Comparison of ENCODE assay signal across 11 cellular contexts in the genomic region with DNA sequence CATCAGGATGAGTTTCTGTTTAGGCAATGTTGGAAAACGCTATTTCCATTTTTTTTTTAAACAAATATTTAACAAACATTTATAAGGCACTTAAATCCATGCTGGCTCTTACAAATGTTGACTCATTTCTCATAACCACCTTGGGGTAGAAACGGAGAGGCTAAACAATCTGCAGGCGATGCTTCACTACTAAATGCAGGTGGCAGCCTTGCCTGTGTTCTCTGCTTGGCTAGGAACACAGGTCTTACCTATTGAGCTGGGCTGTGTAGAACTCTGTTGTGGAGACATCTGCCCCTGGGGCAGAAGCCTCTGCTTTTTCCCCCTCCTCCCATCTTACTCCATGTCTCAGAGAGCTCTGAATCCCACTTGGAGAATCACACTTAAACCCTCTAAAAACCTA. TPM values are rescaled to one million over a fixed set of nuclear protein-coding genes. Genes with fewer than 3 reads are reported as not detected.
DNase-seq lines count a peak whose midpoint lies in the region; ATAC-seq and TF ChIP-seq lines count a peak whose summit lies in the region.
"Had no signal": no experiment of that assay in that cellular context is flagged by ENCODE, and none has a peak within 500 bp of the region (broad histone marks: within the 10 kb centered on the region; RNA-seq: fewer than 3 reads in every experiment).

No MANE protein-coding gene starts in this region.

- H3K36me3 ChIP-seq in body of pancreas (replicated peaks in 1 of 2; ENCODE audit: insufficient read depth in 1 of 2, low read depth in 2 of 2): no peaks in the 10 kb centered on the region
- no peaks in the 10 kb centered on the region for H3K36me3 ChIP-seq in neural progenitor cell
- H3K36me3 ChIP-seq: BE2C had no signal

- peaks cover 7% of the 10 kb centered on the region for H3K4me1 Mint-ChIP-seq in neural progenitor cell
- no peaks in the 10 kb centered on the region for H3K4me1 Mint-ChIP-seq in activated naive CD4-positive, alpha-beta T cell treated with anti-CD3 and anti-CD28 coated beads, Interleukin-2, amount 10 ng/mL, durations not matched to agents 7 days and 5 days
- H3K4me1 Mint-ChIP-seq: immature natural killer cell had no signal

- WGBS in body of pancreas, 2 donors: 26 to 32% methylated on average over 3 of the region's 3 CpGs

- no peak overlapping the region for H3K4me3 Mint-ChIP-seq in neural progenitor cell
- H3K4me3 Mint-ChIP-seq in activated naive CD4-positive, alpha-beta T cell treated with anti-CD3 and anti-CD28 coated beads, Interleukin-2, amount 10 ng/mL, durations not matched to agents 7 days and 5 days: no peak overlapping the region
- H3K4me3 Mint-ChIP-seq: immature natural killer cell had no signal

- H3K27ac ChIP-seq in body of pancreas: peak overlapping the region in 3 of 4 donors; percentile 25 to 85 (median 59)
- H3K27ac ChIP-seq in neural progenitor cell: no peak overlapping the region

- H3K27me3 ChIP-seq in body of pancreas (no peaks in the 10 kb centered on the region), neural progenitor cell (peaks cover 65% of the 10 kb centered on the region)

- H3K4me3 ChIP-seq in body of pancreas: no peak overlapping the region
- H3K4me3 ChIP-seq in neural progenitor cell: no peak overlapping the region

- H3F3A ChIP-seq in neural progenitor cell (ENCODE audit: low read depth): no peaks in the 10 kb centered on the region

- H3K27ac Mint-ChIP-seq in neural progenitor cell: no peak overlapping the region
- H3K27ac Mint-ChIP-seq in activated naive CD4-positive, alpha-beta T cell treated with anti-CD3 and anti-CD28 coated beads, Interleukin-2, amount 10 ng/mL, durations not matched to agents 7 days and 5 days: no peak overlapping the region
- H3K27ac Mint-ChIP-seq: immature natural killer cell had no signal

- TF ChIP-seq POLR2A in body of pancreas (IDR thresholded peaks at IDR 0.05): no peak

- peaks cover 5% of the 10 kb centered on the region for H3K4me1 ChIP-seq in body of pancreas
- H3K4me1 ChIP-seq in neural progenitor cell: no peaks in the 10 kb centered on the region
- H3K4me1 ChIP-seq: BE2C had no signal

- DNase-seq in DMS53 treated with DMSO at 0.1 percent for 48 hours (lab: John Stamatoyannopoulos, UW; ENCODE audit: unreplicated experiment): peak; percentile 75
- DNase-seq in NCI-H2107 treated with DMSO at 0.1 percent for 48 hours (lab: John Stamatoyannopoulos, UW; ENCODE audit: unreplicated experiment): peak; percentile 19
- DNase-seq in body of pancreas: peak in 3 of 4 donors; percentile 39 to 42 (median 41)
- DNase-seq in left lobe of liver (ENCODE audit: low spot score): no peak
- DNase-seq in neural progenitor cell (ENCODE audit: low spot score): no peak
- DNase-seq in T-helper 1 cell: no peak
- DNase-seq in activated naive CD4-positive, alpha-beta T cell treated with anti-CD3 and anti-CD28 coated beads, Interleukin-2, amount 10 ng/mL, durations not matched to agents 7 days and 5 days: no peak
- DNase-seq: BE2C, immature natural killer cell, NCI-H2081 treated with DMSO at 0.1 percent for 48 hours had no signal

- TF ChIP-seq CTCF in body of pancreas (IDR thresholded peaks at IDR 0.05) (peak in 4 of 7 experiments; percentile 8 to 49 (median 38)), neural progenitor cell (IDR thresholded peaks at IDR 0.05) (no peak)

- no peaks in the 10 kb centered on the region for H4K20me1 ChIP-seq in neural progenitor cell (ENCODE audit: low read depth)

- H3K9me3 ChIP-seq in body of pancreas (no peaks in the 10 kb centered on the region), neural progenitor cell (ENCODE audit: low read depth) (no peaks in the 10 kb centered on the region)
- H3K9me3 ChIP-seq: BE2C had no signal

- ATAC-seq in body of pancreas (peak; percentile 43), left lobe of liver (peak; percentile 64), GM21423 (IDR thresholded peaks at IDR 0.05; ENCODE audit: unreplicated experiment) (no peak)

- intact Hi-C loops in body of pancreas (cut with DNase I): loop anchor here (10.0 kb wide), 2 partner anchors 143 to 203 kb away; no protein-coding TSS in a partner anchor

- no peaks in the 10 kb centered on the region for H3K79me2 ChIP-seq in neural progenitor cell (ENCODE audit: low read depth)

- H2AFZ ChIP-seq in neural progenitor cell (replicated peaks): no peak overlapping the region

- H3K4me2 ChIP-seq in neural progenitor cell: no peak overlapping the region

- H3K9me3 Mint-ChIP-seq in neural progenitor cell: no peaks in the 10 kb centered on the region
- no peaks in the 10 kb centered on the region for H3K9me3 Mint-ChIP-seq in activated naive CD4-positive, alpha-beta T cell treated with anti-CD3 and anti-CD28 coated beads, Interleukin-2, amount 10 ng/mL, durations not matched to agents 7 days and 5 days

- CTCF ChIA-PET in activated naive CD4-positive, alpha-beta T cell treated with anti-CD3 and anti-CD28 coated beads, Interleukin-2, amount 10 ng/mL, durations not matched to agents 7 days and 5 days (lab: Charles Lee): no interaction called here

- peaks cover 7% of the 10 kb centered on the region for H3K27me3 Mint-ChIP-seq in neural progenitor cell (ENCODE audit: insufficient read depth, low read depth)
- peaks cover 26% of the 10 kb centered on the region for H3K27me3 Mint-ChIP-seq in activated naive CD4-positive, alpha-beta T cell treated with anti-CD3 and anti-CD28 coated beads, Interleukin-2, amount 10 ng/mL, durations not matched to agents 7 days and 5 days

- no peaks in the 10 kb centered on the region for H3K36me3 Mint-ChIP-seq in neural progenitor cell
- H3K36me3 Mint-ChIP-seq in activated naive CD4-positive, alpha-beta T cell treated with anti-CD3 and anti-CD28 coated beads, Interleukin-2, amount 10 ng/mL, durations not matched to agents 7 days and 5 days: no peaks in the 10 kb centered on the region
- H3K36me3 Mint-ChIP-seq: immature natural killer cell had no signal

- H3K9ac ChIP-seq in neural progenitor cell: no peak overlapping the region

RNA-seq across cellular contexts. Expression of a gene that starts 1.4 kb away (rescaled TPM):
- total RNA-seq in body of pancreas (10 to 100 TPM; 17.1 to 52.7 TPM), left lobe of liver (0.23 TPM), neural progenitor cell (ENCODE audit: low replicate concordance) (not detected in 2 replicates)

RNA-seq across cellular contexts. Expression of a gene that starts 14.7 kb away (rescaled TPM):
- total RNA-seq in body of pancreas: not detected
- not detected for total RNA-seq in left lobe of liver
- total RNA-seq in neural progenitor cell (ENCODE audit: low replicate concordance): not detected in 2 replicates

RNA-seq across cellular contexts. Expression of a gene that starts 31.3 kb away (rescaled TPM):
- total RNA-seq in body of pancreas (10 to 100 TPM in 1 of 2 donors, 1 to 10 TPM in 1; 2.3 to 10.1 TPM), left lobe of liver (1.1 TPM), neural progenitor cell (ENCODE audit: low replicate concordance) (0.71 and 1.5 TPM in 2 replicates)

Comparison
In these comparisons a context has a peak if more than half of its experiments do, and no peak if none do; other contexts are left out.
1. DNase-seq: peak in DMS53 treated with DMSO at 0.1 percent for 48 hours (single experiment), NCI-H2107 treated with DMSO at 0.1 percent for 48 hours (single experiment) and body of pancreas (3 of 4); none in left lobe of liver (single experiment), neural progenitor cell (single experiment), T-helper 1 cell (0 of 5) and activated naive CD4-positive, alpha-beta T cell treated with anti-CD3 and anti-CD28 coated beads, Interleukin-2, amount 10 ng/mL, durations not matched to agents 7 days and 5 days (single experiment).
2. RNA of a gene that starts 1.4 kb away (total RNA-seq): 17.1 to 52.7 TPM in body of pancreas; 0.23 TPM in left lobe of liver (single experiment) and not detected in neural progenitor cell; every median in the first group is over 10 times any median in the second.